Comparison of ENCODE assay signal across 8 cellular contexts in genomic region chr1:15834406-15835204, GRCh38. TPM values are rescaled to one million over a fixed set of nuclear protein-coding genes. Genes with fewer than 3 reads are reported as not detected.
DNase-seq lines count a peak whose midpoint lies in the region; ATAC-seq and TF ChIP-seq lines count a peak whose summit lies in the region.

No MANE protein-coding gene starts in this region.

- peak overlapping the region; percentile 98 for H3K9ac ChIP-seq in mammary epithelial cell (ENCODE audit: insufficient read depth, low read length)

- H4K20me1 ChIP-seq in mammary epithelial cell (ENCODE audit: insufficient read depth, low read length), result no peaks in the 10 kb centered on the region

- in situ Hi-C loops in mammary epithelial cell (cut with MboI; ENCODE audit: low sequenced_read_pairs in 2 of 2), result no loop called here

- H3K4me3 ChIP-seq in ACC112 (ENCODE audit: low read depth, low read length) (peak overlapping the region; percentile 99), WI38 (ENCODE audit: low read depth, low read length) (peak overlapping the region; percentile 81), mammary epithelial cell (replicated peaks in 1 of 3; ENCODE audit: insufficient read depth in 1 of 3, low read depth in 2 of 3, low read length in 3 of 3) (peak overlapping the region; percentile 65 to 87 (median 74)), spleen (peak overlapping the region; percentile 66 to 94 (median 76))

- CTCF ChIA-PET in mammary epithelial cell (lab: Charles Lee; ENCODE audit: low non-redundant PET), result interaction anchor here (0.6 kb wide), 1 partner anchor 130 kb away, joined by 7 read pairs; no protein-coding TSS in a partner anchor

- intact Hi-C loops in mammary epithelial cell (cut with micrococcal nuclease), result loop anchor here (1.0 to 5.0 kb wide), 2 partner anchors 88 to 115 kb away; no protein-coding TSS in a partner anchor
- intact Hi-C loops in spleen (cut with DNase I; ENCODE audit: low total_unique reads), result loop anchor here (2.0 kb wide), 1 partner anchor 14 kb away; no protein-coding TSS in a partner anchor

- DNase-seq in NCI-H2227 (lab: John Stamatoyannopoulos, UW; ENCODE audit: unreplicated experiment) (peak; percentile 94), mammary epithelial cell (peak; percentile 89), inferior parietal cortex (ENCODE audit: extremely low spot score) (peak; percentile 91), spleen (peak; percentile 97)

- peak overlapping the region; percentile 98 for H2AFZ ChIP-seq in ACC112 (ENCODE audit: low read length, unreplicated experiment)
- peak overlapping the region; percentile 97 for H2AFZ ChIP-seq in mammary epithelial cell (ENCODE audit: low read depth, low read length)

- peak overlapping the region; percentile 91 for H3K4me2 ChIP-seq in mammary epithelial cell (ENCODE audit: insufficient read depth, low read depth, low read length)

- peak in 2 of 3 donors; percentile 5 to 63 for TF ChIP-seq POLR2A in spleen (IDR thresholded peaks at IDR 0.05)

- H3K4me1 ChIP-seq in ACC112 (ENCODE audit: control insufficient read depth, insufficient read depth, low read length, unreplicated experiment) (peaks cover 11% of the 10 kb centered on the region), mammary epithelial cell (ENCODE audit: insufficient read depth, low read length) (peaks cover 40% of the 10 kb centered on the region), spleen (peaks cover 5 to 66% (median 60%) of the 10 kb centered on the region in 6 donors)

- H3K27me3 ChIP-seq in ACC112 (ENCODE audit: insufficient read depth, low read length), result no peaks in the 10 kb centered on the region
- H3K27me3 ChIP-seq in mammary epithelial cell (ENCODE audit: insufficient read depth, low read length), result no peaks in the 10 kb centered on the region
- no peaks in the 10 kb centered on the region for H3K27me3 ChIP-seq in spleen (replicated peaks in 1 of 7)

- H3K9me3 ChIP-seq in mammary epithelial cell (replicated peaks; ENCODE audit: insufficient read depth, low read length) (no peaks in the 10 kb centered on the region), spleen (no peaks in the 10 kb centered on the region)

- WGBS in mammary epithelial cell (ENCODE audit: low coverage, missing lambda C conversion rate), result 4% methylated on average over 35 of the region's 77 CpGs
- WGBS in spleen, 5 donors, result 0 to 1% (median 0%) methylated on average over 30 to 77 of the region's 77 CpGs

- TF ChIP-seq CTCF in WI38 (IDR thresholded peaks at IDR 0.05; ENCODE audit: low read depth, low read length) (no peak), mammary epithelial cell (conservative IDR thresholded peaks at IDR 0.05 in 1 of 2, IDR thresholded peaks at IDR 0.05 in 1 of 2; ENCODE audit: extremely low read depth in 1 of 2, insufficient read depth in 1 of 2, low read depth in 1 of 2, low read length in 2 of 2) (no peak), spleen (IDR thresholded peaks at IDR 0.05 in 8 of 11, conservative IDR thresholded peaks at IDR 0.05 in 3 of 11) (peak in 2 of 11 experiments; percentile 13 to 16)

- H3K79me2 ChIP-seq in ACC112 (ENCODE audit: control insufficient read depth, insufficient read depth, low read length, unreplicated experiment) (peaks cover 10% of the 10 kb centered on the region), mammary epithelial cell (ENCODE audit: insufficient read depth, low read length) (no peaks in the 10 kb centered on the region)

- dilution Hi-C loops in mammary epithelial cell (cut with HindIII; ENCODE audit: low sequenced_read_pairs), result no loop called here

- H3K27ac ChIP-seq in ACC112 (ENCODE audit: low read depth, low read length) (peak overlapping the region; percentile 95), mammary epithelial cell (ENCODE audit: insufficient read depth, low read depth, low read length) (peak overlapping the region; percentile 91), spleen (peak overlapping the region; percentile 99 to 100 (median 100))

- peak; percentile 56 for ATAC-seq in GM18907 (IDR thresholded peaks at IDR 0.05; ENCODE audit: unreplicated experiment)
- peak; percentile 48 for ATAC-seq in HG03135 (IDR thresholded peaks at IDR 0.05; ENCODE audit: unreplicated experiment)

- no TSS peak for BruUV-seq in mammary epithelial cell (replicated peaks; lab: Mats Ljungman, UMichigan)

- H3K36me3 ChIP-seq in ACC112 (ENCODE audit: insufficient read depth, low read length) (no peaks in the 10 kb centered on the region), mammary epithelial cell (ENCODE audit: insufficient read depth, low read length) (no peaks in the 10 kb centered on the region), spleen (no peaks in the 10 kb centered on the region)

RNA-seq across cellular contexts. Expression of gene SPEN, which starts 12.9 kb away (rescaled TPM):
- 10 to 100 TPM; 32.3 to 48.1 TPM for total RNA-seq in mammary epithelial cell
- polyA plus RNA-seq in mammary epithelial cell, result 6.5 TPM
- polyA minus RNA-seq in mammary epithelial cell, result 37.1 TPM
- 10 to 100 TPM; 54.1 to 75.9 (median 63.0) TPM for total RNA-seq in spleen
- polyA plus RNA-seq in spleen, result 10 to 100 TPM in 1 of 3 donors, 1 to 10 TPM in 2; 8.0 to 14.1 (median 9.3) TPM

RNA-seq across cellular contexts. Expression of gene UQCRHL, which starts 27.2 kb away (rescaled TPM):
- total RNA-seq in mammary epithelial cell (1 to 10 TPM; 1.2 to 1.3 TPM), spleen (1 to 10 TPM in 6 of 7 donors, under 1 TPM in 1; 0.67 to 2.6 (median 1.2) TPM)
- polyA plus RNA-seq in mammary epithelial cell (1.9 TPM), spleen (1 to 10 TPM; 1.9 to 2.6 (median 2.4) TPM)
- polyA minus RNA-seq in mammary epithelial cell, result not detected

Comparison
In these comparisons a context has a peak if more than half of its experiments do, and no peak if none do; other contexts are left out.
1. Peak in every context shown above with its lines: DNase-seq, ATAC-seq, H3K4me3 ChIP-seq and H3K27ac ChIP-seq.